Comparison of ENCODE assay signal across 35 cellular contexts in genomic region chrX:99348256-99348655, GRCh38.
"Had no signal": no experiment of that assay in that cellular context is flagged by ENCODE, and none has a peak within 500 bp of the region (broad histone marks: within the 10 kb centered on the region; RNA-seq: fewer than 3 reads in every experiment).

No MANE protein-coding gene starts in this region.

- H3K9ac ChIP-seq: KMS-11 had no signal

- DNase-seq: Karpas-422, Kasumi-1, MG63, MM.1S, MV-4-11, NCI-H1048, NCI-H1092, NCI-H1092 treated with DMSO at 0.1 percent for 48 hours, NCI-H1105, NCI-H1105 treated with DMSO at 0.1 percent for 48 hours, NCI-H1417, NCI-H1417 treated with DMSO at 0.1 percent for 48 hours, NCI-H1436, NCI-H1436 treated with DMSO at 0.1 percent for 48 hours, NCI-H146, NCI-H1694, NCI-H1694 treated with DMSO at 0.1 percent for 48 hours, NCI-H187, NCI-H187 treated with DMSO at 0.1 percent for 48 hours, NCI-H1930, NCI-H2029, NCI-H2029 treated with DMSO at 0.1 percent for 48 hours, NCI-H2081, NCI-H2081 treated with DMSO at 0.1 percent for 48 hours, NCI-H2107, NCI-H2171, NCI-H2171 treated with DMSO at 0.1 percent for 48 hours, NCI-H2227 treated with DMSO at 0.1 percent for 48 hours, NCI-H226, NCI-H345, NCI-H446, NCI-H446 treated with DMSO at 0.1 percent for 48 hours, NCI-H510A, NCI-H510A treated with DMSO at 0.1 percent for 48 hours had no signal

- H3K9me3 ChIP-seq: MG63 had no signal

- H3K27ac ChIP-seq: KMS-11 had no signal

- H3K27me3 ChIP-seq: MG63 had no signal

- H3K4me2 ChIP-seq: KMS-11 had no signal

- H3K36me3 ChIP-seq: MG63 had no signal

- H3K4me3 ChIP-seq: MG63 had no signal
